25 cellular contexts compared by ENCODE assay signal in the genomic region with DNA sequence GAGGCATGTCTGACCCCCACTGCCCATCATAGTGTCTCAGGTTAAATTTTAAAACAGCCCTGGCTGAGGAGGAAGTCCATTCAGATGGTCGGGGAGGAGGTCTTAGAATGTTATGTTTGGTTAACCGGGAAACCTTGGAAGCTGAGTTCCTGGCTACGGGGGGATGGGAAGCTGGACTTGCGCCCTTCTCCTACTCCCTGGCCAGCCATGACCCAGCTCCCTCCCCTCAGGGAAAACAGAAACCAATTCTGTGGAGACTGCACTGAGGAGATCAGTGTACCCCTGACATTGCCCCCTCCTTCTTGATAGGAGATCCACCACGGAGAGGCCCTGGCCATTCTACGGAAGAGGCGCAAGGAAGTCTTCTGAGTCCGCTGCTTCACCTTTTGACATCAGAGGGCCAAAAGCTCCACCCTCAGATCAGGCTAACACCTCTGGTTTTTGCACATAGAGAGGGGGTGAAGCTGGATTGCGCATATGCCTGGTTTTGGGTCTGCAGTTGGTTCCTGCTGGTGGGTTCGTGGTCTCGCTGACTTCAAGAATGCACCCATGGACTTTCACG. TPM values are rescaled to one million over a fixed set of nuclear protein-coding genes. Genes with fewer than 3 reads are reported as not detected.
A peak's percentile ranks its signal among the peaks of the same experiment; 100 is the strongest.
DNase-seq lines count a peak whose midpoint lies in the region; ATAC-seq, FAIRE-seq and TF ChIP-seq lines count a peak whose summit lies in the region.
"Had no signal": no experiment of that assay in that cellular context is flagged by ENCODE, and none has a peak within 500 bp of the region (broad histone marks: within the 10 kb centered on the region; RNA-seq: fewer than 3 reads in every experiment).

No MANE protein-coding gene starts in this region.

- no peak for FAIRE-seq in H1 (lab: Jason Lieb, UNC)
- FAIRE-seq: GM12891, GM18507 had no signal

- H3K14ac ChIP-seq in H1 (ENCODE audit: insufficient read length) = no peak overlapping the region

- DNase-seq in H1 (ENCODE audit: low read depth in 1 of 2, low spot score in 2 of 2) (no peak), islet precursor cell (peak; percentile 16), mesenteric fat pad (ENCODE audit: low spot score) (peak; percentile 39), posterior vena cava (ENCODE audit: low spot score) (no peak), ecto neural progenitor cell (ENCODE audit: low spot score) (no peak), glomerular visceral epithelial cell (ENCODE audit: extremely low spot score) (no peak)
- DNase-seq: Calu3; CD4-positive, alpha-beta T cell; CD8-positive, alpha-beta memory T cell; COR-L47; DMS53; DMS79 treated with DMSO at 0.1 percent for 48 hours; GF-D8; GOT3; H7; HCEC 1CT had no signal

- no peak overlapping the region for H4K91ac ChIP-seq in H1 (replicated peaks; ENCODE audit: insufficient read length, low read length)

- no peaks in the 10 kb centered on the region for H3K27me3 ChIP-seq in H1 (replicated peaks in 1 of 4; ENCODE audit: control insufficient read depth in 3 of 4, extremely low read depth in 1 of 4, insufficient read depth in 3 of 4, low read length in 3 of 4)

- H3K27ac ChIP-seq in H1 (ENCODE audit: low read depth, low read length) = no peak overlapping the region

- H3K18ac ChIP-seq in H1 (ENCODE audit: extremely low read depth, low read length) = no peak overlapping the region

- H3K79me1 ChIP-seq in H1 (ENCODE audit: low read depth, low read length) = no peaks in the 10 kb centered on the region

- no peaks in the 10 kb centered on the region; a peak in 1 of 4 replicates for H3K9me3 ChIP-seq in H1 (ENCODE audit: insufficient read depth in 2 of 2, low read depth in 1 of 2, low read length in 1 of 2)

- H3K4me2 ChIP-seq in H1 (ENCODE audit: insufficient read depth in 1 of 2, low read depth in 2 of 2, low read length in 2 of 2) = no peak overlapping the region

- H4K5ac ChIP-seq in H1 (ENCODE audit: insufficient read length, low read depth, low read length) = no peak overlapping the region

- H3K56ac ChIP-seq in H1 (replicated peaks; ENCODE audit: insufficient read length, low read depth, low read length) = no peak overlapping the region

- no peak overlapping the region for H2AFZ ChIP-seq in H1 (ENCODE audit: low read length)

- no peak overlapping the region for H3K4ac ChIP-seq in H1 (replicated peaks; ENCODE audit: insufficient read length, low read depth, low read length)

- TF ChIP-seq CTCF in H1 (IDR thresholded peaks at IDR 0.05; ENCODE audit: control extremely low read depth in 1 of 3, insufficient read depth in 1 of 3, low read depth in 1 of 3, low read length in 3 of 3) = no peak

- no peak for TF ChIP-seq EP300 in H1 (IDR thresholded peaks at IDR 0.05; ENCODE audit: borderline replicate concordance in 1 of 2, low read depth in 2 of 2, low read length in 2 of 2)

- no peak for TF ChIP-seq RAD21 in H1 (IDR thresholded peaks at IDR 0.05 in 1 of 2, conservative IDR thresholded peaks at IDR 0.05 in 1 of 2; ENCODE audit: low read depth in 2 of 2, low read length in 2 of 2)

- no peaks in the 10 kb centered on the region for H3K23me2 ChIP-seq in H1 (ENCODE audit: low read depth, low read length)

- no peaks in the 10 kb centered on the region for H3K79me2 ChIP-seq in H1 (ENCODE audit: control insufficient read depth in 1 of 2, insufficient read depth in 2 of 2, low read length in 2 of 2)

- no peak for ATAC-seq in HG03520 (IDR thresholded peaks at IDR 0.05; ENCODE audit: unreplicated experiment)

- H3K9ac ChIP-seq in H1 (replicated peaks in 1 of 4; ENCODE audit: extremely low read depth in 1 of 4, low read depth in 3 of 4, low read length in 3 of 4) = no peak overlapping the region

- H2BK12ac ChIP-seq in H1 (ENCODE audit: low read depth, low read length) = no peak overlapping the region

- H4K8ac ChIP-seq in H1 (ENCODE audit: extremely low read depth, insufficient read depth, low read length) = no peak overlapping the region

- H2BK15ac ChIP-seq in H1 (ENCODE audit: low read length) = no peak overlapping the region

- H2AK5ac ChIP-seq in H1 (ENCODE audit: low read depth, low read length) = no peak overlapping the region

- CTCF ChIA-PET in H1 (lab: Charles Lee; ENCODE audit: partially characterized antibody) = interaction anchor here (0.8 to 5.6 kb wide), 3 partner anchors 18 to 458 kb away, joined by 3 to 28 read pairs (median 3); no protein-coding TSS in a partner anchor

- H3K23ac ChIP-seq in H1 (ENCODE audit: insufficient read length) = no peak overlapping the region

- no peaks in the 10 kb centered on the region; a peak in 1 of 7 replicates for H3K4me1 ChIP-seq in H1 (replicated peaks in 1 of 4; ENCODE audit: control insufficient read depth in 3 of 4, insufficient read depth in 4 of 4, low read length in 3 of 4)

- no peaks in the 10 kb centered on the region for H4K20me1 ChIP-seq in H1 (replicated peaks in 1 of 2; ENCODE audit: control insufficient read depth in 1 of 2, insufficient read depth in 2 of 2, low read length in 2 of 2)

- TF ChIP-seq POLR2A in H1 (IDR thresholded peaks at IDR 0.05; ENCODE audit: control extremely low read depth in 1 of 2, low read depth in 2 of 2, low read length in 2 of 2) = no peak

- H2BK20ac ChIP-seq in H1 (ENCODE audit: low read length) = no peak overlapping the region

- POLR2A ChIA-PET in H1 (lab: Charles Lee; ENCODE audit: partially characterized antibody) = interaction anchor here (1.9 kb wide), 1 partner anchor 19 kb away, joined by 4 read pairs; no protein-coding TSS in a partner anchor

- peak overlapping the region; percentile 64 for H2BK120ac ChIP-seq in H1 (replicated peaks; ENCODE audit: low read depth, low read length)

- intact Hi-C loops in posterior vena cava (cut with DNase I) = no loop called here

- H2BK5ac ChIP-seq in H1 (ENCODE audit: low read depth, low read length) = no peak overlapping the region

- 94% methylated on average over 12 of the region's 12 CpGs; no CpG with 5 or more reads in 1 of the 2 experiments for WGBS in H1 (ENCODE audit: extremely low coverage in 1 of 2, insufficient coverage in 1 of 2, insufficient read length in 1 of 2, insufficient replicate concordance in 2 of 2, low coverage in 1 of 2, low lambda C conversion rate in 2 of 2, missing lambda C conversion rate in 1 of 2), 2 experiments

- no peak overlapping the region for H3K4me3 ChIP-seq in H1 (ENCODE audit: extremely low read depth in 1 of 4, insufficient read depth in 2 of 4, low read depth in 3 of 4, low read length in 4 of 4)

- no peaks in the 10 kb centered on the region for H3K36me3 ChIP-seq in H1 (ENCODE audit: control insufficient read depth in 2 of 4, insufficient read depth in 4 of 4, low read length in 3 of 4)

RNA-seq across cellular contexts. Expression of gene KRTAP5-9, which starts 2.7 kb away (rescaled TPM):
- not detected in 2 replicates for total RNA-seq in H1 (2021; fragmentation: NEBNext Ultra II Directional; extraction: Animal tissue kit (Norgen Biotek cat#: 25700))
- polyA plus RNA-seq in H1 (2011; rRNA removed) = 0.11 TPM in 1 of 2 replicates, not detected in the other
- not detected for polyA plus RNA-seq in H1 (2011; cell fraction: cytosol; rRNA removed)
- 0.36 TPM for polyA plus RNA-seq in H1 (2011; cell fraction: nucleus; rRNA removed)
- not detected in 4 replicates for polyA plus RNA-seq in H1 (2012, experiment 1 of 2)
- not detected for polyA plus RNA-seq in H1 (2012, experiment 2 of 2)
- polyA plus RNA-seq in H1 (2013, experiment 1 of 2) = not detected
- not detected for polyA plus RNA-seq in H1 (2013, experiment 2 of 2)
- polyA minus RNA-seq in H1 (2011; rRNA and poly(A)+ RNA removed) = not detected in 2 replicates
- not detected for polyA minus RNA-seq in H1 (2011; cell fraction: cytosol; rRNA and poly(A)+ RNA removed)
- not detected for polyA minus RNA-seq in H1 (2011; cell fraction: nucleus; rRNA and poly(A)+ RNA removed)
- total RNA-seq in mesenteric fat pad = not detected
- under 1 TPM; 0.19 to 0.37 TPM for total RNA-seq in posterior vena cava
- total RNA-seq: A172; A673; Calu3; CD8-positive, alpha-beta memory T cell; Daoy; G401; H7 had no signal
- polyA plus RNA-seq: CD14-positive monocyte; CD8-positive, alpha-beta memory T cell had no signal

RNA-seq across cellular contexts. Expression of gene KRTAP5-8, which starts 7.7 kb away (rescaled TPM):
- total RNA-seq in H1 (2021; fragmentation: NEBNext Ultra II Directional; extraction: Animal tissue kit (Norgen Biotek cat#: 25700)) = not detected in 2 replicates
- 0.06 TPM in 1 of 2 replicates, not detected in the other for polyA plus RNA-seq in H1 (2011; rRNA removed)
- not detected for polyA plus RNA-seq in H1 (2011; cell fraction: cytosol; rRNA removed)
- polyA plus RNA-seq in H1 (2011; cell fraction: nucleus; rRNA removed) = 0.13 TPM
- polyA plus RNA-seq in H1 (2012, experiment 1 of 2) = not detected in 4 replicates
- polyA plus RNA-seq in H1 (2012, experiment 2 of 2) = not detected
- not detected for polyA plus RNA-seq in H1 (2013, experiment 1 of 2)
- not detected for polyA plus RNA-seq in H1 (2013, experiment 2 of 2)
- polyA minus RNA-seq in H1 (2011; rRNA and poly(A)+ RNA removed) = 0.29 TPM in 1 of 2 replicates, not detected in the other
- polyA minus RNA-seq in H1 (2011; cell fraction: cytosol; rRNA and poly(A)+ RNA removed) = not detected
- polyA minus RNA-seq in H1 (2011; cell fraction: nucleus; rRNA and poly(A)+ RNA removed) = not detected
- not detected for total RNA-seq in mesenteric fat pad
- total RNA-seq in posterior vena cava = not detected
- total RNA-seq: A172; A673; Calu3; CD4-positive, alpha-beta T cell; CD8-positive, alpha-beta memory T cell; Daoy; G401; H7 had no signal
- polyA plus RNA-seq: BJ; CD14-positive monocyte; CD8-positive, alpha-beta memory T cell had no signal

RNA-seq across cellular contexts. Expression of gene KRTAP5-7, which starts 18.4 kb away (rescaled TPM):
- not detected in 2 replicates for total RNA-seq in H1 (2021; fragmentation: NEBNext Ultra II Directional; extraction: Animal tissue kit (Norgen Biotek cat#: 25700))
- polyA plus RNA-seq in H1 (2011; rRNA removed) = not detected in 2 replicates
- polyA plus RNA-seq in H1 (2011; cell fraction: cytosol; rRNA removed) = not detected
- polyA plus RNA-seq in H1 (2011; cell fraction: nucleus; rRNA removed) = 0.16 TPM
- not detected in 4 replicates for polyA plus RNA-seq in H1 (2012, experiment 1 of 2)
- not detected for polyA plus RNA-seq in H1 (2012, experiment 2 of 2)
- polyA plus RNA-seq in H1 (2013, experiment 1 of 2) = not detected
- not detected for polyA plus RNA-seq in H1 (2013, experiment 2 of 2)
- polyA minus RNA-seq in H1 (2011; rRNA and poly(A)+ RNA removed) = 0.13 TPM in 1 of 2 replicates, not detected in the other
- not detected for polyA minus RNA-seq in H1 (2011; cell fraction: cytosol; rRNA and poly(A)+ RNA removed)
- polyA minus RNA-seq in H1 (2011; cell fraction: nucleus; rRNA and poly(A)+ RNA removed) = not detected
- total RNA-seq in mesenteric fat pad (0.39 TPM), posterior vena cava (under 1 TPM in 1 of 2 donors, not detected in 1; 0.24 TPM)
- total RNA-seq: A172; A673; Calu3; CD4-positive, alpha-beta T cell; CD8-positive, alpha-beta memory T cell; Daoy; G401; H7 had no signal
- polyA plus RNA-seq: BJ; CD14-positive monocyte; CD8-positive, alpha-beta memory T cell had no signal

RNA-seq across cellular contexts. Expression of gene KRTAP5-10, which starts 19.9 kb away (rescaled TPM):
- total RNA-seq in H1 (2021; fragmentation: NEBNext Ultra II Directional; extraction: Animal tissue kit (Norgen Biotek cat#: 25700)) = not detected in 2 replicates
- 0.11 and 0.12 TPM in 2 replicates for polyA plus RNA-seq in H1 (2011; rRNA removed)
- 0.10 TPM for polyA plus RNA-seq in H1 (2011; cell fraction: cytosol; rRNA removed)
- 0.53 TPM for polyA plus RNA-seq in H1 (2011; cell fraction: nucleus; rRNA removed)
- not detected in 4 replicates for polyA plus RNA-seq in H1 (2012, experiment 1 of 2)
- not detected for polyA plus RNA-seq in H1 (2012, experiment 2 of 2)
- 0.04 TPM for polyA plus RNA-seq in H1 (2013, experiment 1 of 2)
- polyA plus RNA-seq in H1 (2013, experiment 2 of 2) = not detected
- polyA minus RNA-seq in H1 (2011; rRNA and poly(A)+ RNA removed) = 0.24 TPM in 1 of 2 replicates, not detected in the other
- polyA minus RNA-seq in H1 (2011; cell fraction: cytosol; rRNA and poly(A)+ RNA removed) = not detected
- not detected for polyA minus RNA-seq in H1 (2011; cell fraction: nucleus; rRNA and poly(A)+ RNA removed)
- not detected for total RNA-seq in mesenteric fat pad
- not detected for total RNA-seq in posterior vena cava
- total RNA-seq: A172; A673; Calu3; CD4-positive, alpha-beta T cell; CD8-positive, alpha-beta memory T cell; Daoy; G401 had no signal
- polyA plus RNA-seq: CD14-positive monocyte; CD8-positive, alpha-beta memory T cell had no signal

RNA-seq across cellular contexts. Expression of gene KRTAP5-11, which starts 37.2 kb away (rescaled TPM):
- total RNA-seq in H1 (2021; fragmentation: NEBNext Ultra II Directional; extraction: Animal tissue kit (Norgen Biotek cat#: 25700)) = not detected in 2 replicates
- not detected in 2 replicates for polyA plus RNA-seq in H1 (2011; rRNA removed)
- polyA plus RNA-seq in H1 (2011; cell fraction: cytosol; rRNA removed) = not detected
- not detected for polyA plus RNA-seq in H1 (2011; cell fraction: nucleus; rRNA removed)
- polyA plus RNA-seq in H1 (2012, experiment 1 of 2) = 0.33 TPM in 1 of 4 replicates, not detected in the others
- not detected for polyA plus RNA-seq in H1 (2012, experiment 2 of 2)
- polyA plus RNA-seq in H1 (2013, experiment 1 of 2) = not detected
- polyA plus RNA-seq in H1 (2013, experiment 2 of 2) = not detected
- not detected in 2 replicates for polyA minus RNA-seq in H1 (2011; rRNA and poly(A)+ RNA removed)
- polyA minus RNA-seq in H1 (2011; cell fraction: cytosol; rRNA and poly(A)+ RNA removed) = not detected
- polyA minus RNA-seq in H1 (2011; cell fraction: nucleus; rRNA and poly(A)+ RNA removed) = not detected
- total RNA-seq in mesenteric fat pad (not detected), posterior vena cava (not detected)
- total RNA-seq: A172; A673; Calu3; CD4-positive, alpha-beta T cell; CD8-positive, alpha-beta memory T cell; Daoy; G401; H7 had no signal
- polyA plus RNA-seq: BJ; CD14-positive monocyte; CD8-positive, alpha-beta memory T cell had no signal

Comparison
In these comparisons a context has a peak if more than half of its experiments do, and no peak if none do; other contexts are left out.
1. DNase-seq: peak in islet precursor cell (single experiment) and mesenteric fat pad (single experiment); none in H1 (0 of 2), posterior vena cava (single experiment), ecto neural progenitor cell (single experiment) and glomerular visceral epithelial cell (single experiment).